Comparison of ENCODE assay signal across 1 cellular context in genomic region chr12:53145861-53146260, GRCh38.
TF ChIP-seq lines count a peak whose summit lies in the region.

No MANE protein-coding gene starts in this region.

TF ChIP-seq in HepG2, 621 proteins besides CTCF, POLR2A, EP300 and RAD21:
- TF ChIP-seq SP2 (CRISPR knock-in tag; IDR thresholded peaks at IDR 0.05) (no peak), ZNF460 (CRISPR knock-in tag; IDR thresholded peaks at IDR 0.05; ENCODE audit: borderline replicate concordance) (no peak), HIVEP1 (CRISPR knock-in tag; IDR thresholded peaks at IDR 0.05) (0 out of 2 replicates have a peak, but pooled peaks have one; percentile 9), TBX3 (IDR thresholded peaks at IDR 0.05; ENCODE audit: borderline replicate concordance) (no peak), SMAD9 (CRISPR knock-in tag; IDR thresholded peaks at IDR 0.05) (no peak)
TF ChIP-seq in HepG2: peak in this region for 1.
